22 cellular contexts compared by ENCODE assay signal in genomic region chr5:171221931-171222330, GRCh38.
"Had no signal": no experiment of that assay in that cellular context is flagged by ENCODE, and none has a peak within 500 bp of the region (broad histone marks: within the 10 kb centered on the region; RNA-seq: fewer than 3 reads in every experiment).

No MANE protein-coding gene starts in this region.

- H3K27me3 ChIP-seq: MG63, SJSA1 had no signal

- H3K4me1 ChIP-seq: SJSA1 had no signal

- ATAC-seq: HepG2 had no signal

- H3K27ac ChIP-seq: SJSA1, SK-N-MC had no signal

- H3K9me3 ChIP-seq: MG63, SJSA1 had no signal

- H3K36me3 ChIP-seq: MG63, SJSA1 had no signal

- DNase-seq: IMR-90, KG1, MG63, NCI-H1092, NCI-H1105 treated with DMSO at 0.1 percent for 48 hours, NCI-H1436, NCI-H187, NCI-H2029, NCI-H2081 treated with DMSO at 0.1 percent for 48 hours, NCI-H2171, NCI-H226, NCI-H446, NCI-H510A, NCI-H524 treated with DMSO at 0.1 percent for 48 hours, NCI-H69, NCI-H774, Right ventricle myocardium superior, RPMI8226, SIG-M5 had no signal

- H3K4me3 ChIP-seq: MG63, SJSA1, SK-N-MC had no signal
